ENCODE assay signal across 1 cellular context in the genomic region with DNA sequence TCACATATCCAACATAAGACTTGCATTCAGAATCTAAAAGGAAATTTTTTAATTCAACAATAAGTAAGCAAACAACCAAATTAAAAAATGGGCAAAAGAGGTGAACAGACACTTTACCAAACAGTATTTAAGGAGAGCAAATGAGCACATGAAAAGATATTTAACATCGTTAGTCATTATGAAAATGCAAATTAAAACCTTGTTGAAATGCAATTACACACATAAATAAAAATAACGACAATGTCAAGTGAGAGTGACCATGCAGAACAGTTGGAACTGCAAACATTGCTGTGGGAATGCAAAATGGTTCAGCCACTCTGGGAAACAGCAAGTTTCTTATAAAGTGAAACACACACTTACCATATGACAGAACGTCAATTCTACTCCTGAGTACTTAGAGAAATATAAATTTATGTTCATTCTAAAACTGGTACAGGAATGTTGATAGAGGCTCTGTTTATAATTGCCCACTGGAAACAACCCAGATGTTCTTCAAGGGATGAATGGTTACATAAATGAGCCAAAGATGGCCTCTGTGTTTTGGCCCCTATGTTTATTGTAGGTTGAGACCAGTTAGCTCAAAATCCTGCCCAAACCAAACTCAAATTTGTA.
TF ChIP-seq lines count a peak whose summit lies in the region.

No MANE protein-coding gene starts in this region.

TF ChIP-seq in K562, 482 proteins besides CTCF, POLR2A, EP300 and RAD21 (continued from another document and continues in another):
- TF ChIP-seq, protein P1, sequence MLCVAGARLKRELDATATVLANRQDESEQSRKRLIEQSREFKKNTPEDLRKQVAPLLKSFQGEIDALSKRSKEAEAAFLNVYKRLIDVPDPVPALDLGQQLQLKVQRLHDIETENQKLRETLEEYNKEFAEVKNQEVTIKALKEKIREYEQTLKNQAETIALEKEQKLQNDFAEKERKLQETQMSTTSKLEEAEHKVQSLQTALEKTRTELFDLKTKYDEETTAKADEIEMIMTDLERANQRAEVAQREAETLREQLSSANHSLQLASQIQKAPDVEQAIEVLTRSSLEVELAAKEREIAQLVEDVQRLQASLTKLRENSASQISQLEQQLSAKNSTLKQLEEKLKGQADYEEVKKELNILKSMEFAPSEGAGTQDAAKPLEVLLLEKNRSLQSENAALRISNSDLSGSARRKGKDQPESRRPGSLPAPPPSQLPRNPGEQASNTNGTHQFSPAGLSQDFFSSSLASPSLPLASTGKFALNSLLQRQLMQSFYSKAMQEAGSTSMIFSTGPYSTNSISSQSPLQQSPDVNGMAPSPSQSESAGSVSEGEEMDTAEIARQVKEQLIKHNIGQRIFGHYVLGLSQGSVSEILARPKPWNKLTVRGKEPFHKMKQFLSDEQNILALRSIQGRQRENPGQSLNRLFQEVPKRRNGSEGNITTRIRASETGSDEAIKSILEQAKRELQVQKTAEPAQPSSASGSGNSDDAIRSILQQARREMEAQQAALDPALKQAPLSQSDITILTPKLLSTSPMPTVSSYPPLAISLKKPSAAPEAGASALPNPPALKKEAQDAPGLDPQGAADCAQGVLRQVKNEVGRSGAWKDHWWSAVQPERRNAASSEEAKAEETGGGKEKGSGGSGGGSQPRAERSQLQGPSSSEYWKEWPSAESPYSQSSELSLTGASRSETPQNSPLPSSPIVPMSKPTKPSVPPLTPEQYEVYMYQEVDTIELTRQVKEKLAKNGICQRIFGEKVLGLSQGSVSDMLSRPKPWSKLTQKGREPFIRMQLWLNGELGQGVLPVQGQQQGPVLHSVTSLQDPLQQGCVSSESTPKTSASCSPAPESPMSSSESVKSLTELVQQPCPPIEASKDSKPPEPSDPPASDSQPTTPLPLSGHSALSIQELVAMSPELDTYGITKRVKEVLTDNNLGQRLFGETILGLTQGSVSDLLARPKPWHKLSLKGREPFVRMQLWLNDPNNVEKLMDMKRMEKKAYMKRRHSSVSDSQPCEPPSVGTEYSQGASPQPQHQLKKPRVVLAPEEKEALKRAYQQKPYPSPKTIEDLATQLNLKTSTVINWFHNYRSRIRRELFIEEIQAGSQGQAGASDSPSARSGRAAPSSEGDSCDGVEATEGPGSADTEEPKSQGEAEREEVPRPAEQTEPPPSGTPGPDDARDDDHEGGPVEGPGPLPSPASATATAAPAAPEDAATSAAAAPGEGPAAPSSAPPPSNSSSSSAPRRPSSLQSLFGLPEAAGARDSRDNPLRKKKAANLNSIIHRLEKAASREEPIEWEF (CRISPR knock-in tag; IDR thresholded peaks at IDR 0.05) = 0 out of 2 replicates have a peak, but pooled peaks have one; percentile 13
- TF ChIP-seq, protein P2, sequence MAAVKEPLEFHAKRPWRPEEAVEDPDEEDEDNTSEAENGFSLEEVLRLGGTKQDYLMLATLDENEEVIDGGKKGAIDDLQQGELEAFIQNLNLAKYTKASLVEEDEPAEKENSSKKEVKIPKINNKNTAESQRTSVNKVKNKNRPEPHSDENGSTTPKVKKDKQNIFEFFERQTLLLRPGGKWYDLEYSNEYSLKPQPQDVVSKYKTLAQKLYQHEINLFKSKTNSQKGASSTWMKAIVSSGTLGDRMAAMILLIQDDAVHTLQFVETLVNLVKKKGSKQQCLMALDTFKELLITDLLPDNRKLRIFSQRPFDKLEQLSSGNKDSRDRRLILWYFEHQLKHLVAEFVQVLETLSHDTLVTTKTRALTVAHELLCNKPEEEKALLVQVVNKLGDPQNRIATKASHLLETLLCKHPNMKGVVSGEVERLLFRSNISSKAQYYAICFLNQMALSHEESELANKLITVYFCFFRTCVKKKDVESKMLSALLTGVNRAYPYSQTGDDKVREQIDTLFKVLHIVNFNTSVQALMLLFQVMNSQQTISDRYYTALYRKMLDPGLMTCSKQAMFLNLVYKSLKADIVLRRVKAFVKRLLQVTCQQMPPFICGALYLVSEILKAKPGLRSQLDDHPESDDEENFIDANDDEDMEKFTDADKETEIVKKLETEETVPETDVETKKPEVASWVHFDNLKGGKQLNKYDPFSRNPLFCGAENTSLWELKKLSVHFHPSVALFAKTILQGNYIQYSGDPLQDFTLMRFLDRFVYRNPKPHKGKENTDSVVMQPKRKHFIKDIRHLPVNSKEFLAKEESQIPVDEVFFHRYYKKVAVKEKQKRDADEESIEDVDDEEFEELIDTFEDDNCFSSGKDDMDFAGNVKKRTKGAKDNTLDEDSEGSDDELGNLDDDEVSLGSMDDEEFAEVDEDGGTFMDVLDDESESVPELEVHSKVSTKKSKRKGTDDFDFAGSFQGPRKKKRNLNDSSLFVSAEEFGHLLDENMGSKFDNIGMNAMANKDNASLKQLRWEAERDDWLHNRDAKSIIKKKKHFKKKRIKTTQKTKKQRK (IDR thresholded peaks at IDR 0.05; ENCODE audit: borderline replicate concordance, low read depth, low read length) = no peak
- no peak for TF ChIP-seq ETV5 (CRISPR knock-in tag; IDR thresholded peaks at IDR 0.05; ENCODE audit: low read depth)
- TF ChIP-seq ZNF146 (CRISPR knock-in tag; IDR thresholded peaks at IDR 0.05; ENCODE audit: unreplicated experiment) = no peak
- no peak; the same call in 1 of the 2 replicates for TF ChIP-seq ZNF561 (CRISPR knock-in tag; conservative IDR thresholded peaks at IDR 0.05)
- no peak for TF ChIP-seq TAF15 (IDR thresholded peaks at IDR 0.05; ENCODE audit: low read depth, low read length)
- no peak for TF ChIP-seq ZNF197 (CRISPR knock-in tag; IDR thresholded peaks at IDR 0.05; ENCODE audit: low read depth)
- TF ChIP-seq HDAC1 (IDR thresholded peaks at IDR 0.05) = no peak
- TF ChIP-seq DMBX1 (CRISPR knock-in tag; IDR thresholded peaks at IDR 0.05; ENCODE audit: borderline replicate concordance) = 0 out of 2 replicates have a peak, but pooled peaks have one; percentile 29
- peak; percentile 38; the same call in 1 of the 2 replicates for TF ChIP-seq NFE2 (IDR thresholded peaks at IDR 0.05; ENCODE audit: low read depth)
- TF ChIP-seq, protein P3, sequence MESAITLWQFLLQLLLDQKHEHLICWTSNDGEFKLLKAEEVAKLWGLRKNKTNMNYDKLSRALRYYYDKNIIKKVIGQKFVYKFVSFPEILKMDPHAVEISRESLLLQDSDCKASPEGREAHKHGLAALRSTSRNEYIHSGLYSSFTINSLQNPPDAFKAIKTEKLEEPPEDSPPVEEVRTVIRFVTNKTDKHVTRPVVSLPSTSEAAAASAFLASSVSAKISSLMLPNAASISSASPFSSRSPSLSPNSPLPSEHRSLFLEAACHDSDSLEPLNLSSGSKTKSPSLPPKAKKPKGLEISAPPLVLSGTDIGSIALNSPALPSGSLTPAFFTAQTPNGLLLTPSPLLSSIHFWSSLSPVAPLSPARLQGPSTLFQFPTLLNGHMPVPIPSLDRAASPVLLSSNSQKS (CRISPR knock-in tag; IDR thresholded peaks at IDR 0.05) = 0 out of 2 replicates have a peak, but pooled peaks have one; percentile 64
- TF ChIP-seq, protein P4, sequence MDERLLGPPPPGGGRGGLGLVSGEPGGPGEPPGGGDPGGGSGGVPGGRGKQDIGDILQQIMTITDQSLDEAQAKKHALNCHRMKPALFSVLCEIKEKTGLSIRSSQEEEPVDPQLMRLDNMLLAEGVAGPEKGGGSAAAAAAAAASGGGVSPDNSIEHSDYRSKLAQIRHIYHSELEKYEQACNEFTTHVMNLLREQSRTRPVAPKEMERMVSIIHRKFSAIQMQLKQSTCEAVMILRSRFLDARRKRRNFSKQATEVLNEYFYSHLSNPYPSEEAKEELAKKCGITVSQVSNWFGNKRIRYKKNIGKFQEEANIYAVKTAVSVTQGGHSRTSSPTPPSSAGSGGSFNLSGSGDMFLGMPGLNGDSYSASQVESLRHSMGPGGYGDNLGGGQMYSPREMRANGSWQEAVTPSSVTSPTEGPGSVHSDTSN (CRISPR knock-in tag; IDR thresholded peaks at IDR 0.05; ENCODE audit: low read depth) = no peak
- TF ChIP-seq, protein P4 (tag; conservative IDR thresholded peaks at IDR 0.05; ENCODE audit: low read depth) = peak; percentile 72
- TF ChIP-seq SUPT5H (IDR thresholded peaks at IDR 0.05) = no peak; the same call in 1 of the 2 replicates
- TF ChIP-seq, protein P5, sequence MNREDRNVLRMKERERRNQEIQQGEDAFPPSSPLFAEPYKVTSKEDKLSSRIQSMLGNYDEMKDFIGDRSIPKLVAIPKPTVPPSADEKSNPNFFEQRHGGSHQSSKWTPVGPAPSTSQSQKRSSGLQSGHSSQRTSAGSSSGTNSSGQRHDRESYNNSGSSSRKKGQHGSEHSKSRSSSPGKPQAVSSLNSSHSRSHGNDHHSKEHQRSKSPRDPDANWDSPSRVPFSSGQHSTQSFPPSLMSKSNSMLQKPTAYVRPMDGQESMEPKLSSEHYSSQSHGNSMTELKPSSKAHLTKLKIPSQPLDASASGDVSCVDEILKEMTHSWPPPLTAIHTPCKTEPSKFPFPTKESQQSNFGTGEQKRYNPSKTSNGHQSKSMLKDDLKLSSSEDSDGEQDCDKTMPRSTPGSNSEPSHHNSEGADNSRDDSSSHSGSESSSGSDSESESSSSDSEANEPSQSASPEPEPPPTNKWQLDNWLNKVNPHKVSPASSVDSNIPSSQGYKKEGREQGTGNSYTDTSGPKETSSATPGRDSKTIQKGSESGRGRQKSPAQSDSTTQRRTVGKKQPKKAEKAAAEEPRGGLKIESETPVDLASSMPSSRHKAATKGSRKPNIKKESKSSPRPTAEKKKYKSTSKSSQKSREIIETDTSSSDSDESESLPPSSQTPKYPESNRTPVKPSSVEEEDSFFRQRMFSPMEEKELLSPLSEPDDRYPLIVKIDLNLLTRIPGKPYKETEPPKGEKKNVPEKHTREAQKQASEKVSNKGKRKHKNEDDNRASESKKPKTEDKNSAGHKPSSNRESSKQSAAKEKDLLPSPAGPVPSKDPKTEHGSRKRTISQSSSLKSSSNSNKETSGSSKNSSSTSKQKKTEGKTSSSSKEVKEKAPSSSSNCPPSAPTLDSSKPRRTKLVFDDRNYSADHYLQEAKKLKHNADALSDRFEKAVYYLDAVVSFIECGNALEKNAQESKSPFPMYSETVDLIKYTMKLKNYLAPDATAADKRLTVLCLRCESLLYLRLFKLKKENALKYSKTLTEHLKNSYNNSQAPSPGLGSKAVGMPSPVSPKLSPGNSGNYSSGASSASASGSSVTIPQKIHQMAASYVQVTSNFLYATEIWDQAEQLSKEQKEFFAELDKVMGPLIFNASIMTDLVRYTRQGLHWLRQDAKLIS (CRISPR knock-in tag; IDR thresholded peaks at IDR 0.05) = no peak
- no peak for TF ChIP-seq PHB2 (IDR thresholded peaks at IDR 0.05; ENCODE audit: low read depth)
- TF ChIP-seq PTBP1 (IDR thresholded peaks at IDR 0.05; ENCODE audit: low read depth, low read length) = no peak
- no peak for TF ChIP-seq ZNF311 (CRISPR knock-in tag; IDR thresholded peaks at IDR 0.05)
- TF ChIP-seq ZNF431 (CRISPR knock-in tag; IDR thresholded peaks at IDR 0.05) = no peak
- TF ChIP-seq HNRNPLL (IDR thresholded peaks at IDR 0.05; ENCODE audit: low read depth, low read length, poor library complexity, severe bottlenecking) = no peak
- 0 out of 2 replicates have a peak, but pooled peaks have one; percentile 2 for TF ChIP-seq MAFK (IDR thresholded peaks at IDR 0.05; ENCODE audit: low read length)
- TF ChIP-seq, protein P6, sequence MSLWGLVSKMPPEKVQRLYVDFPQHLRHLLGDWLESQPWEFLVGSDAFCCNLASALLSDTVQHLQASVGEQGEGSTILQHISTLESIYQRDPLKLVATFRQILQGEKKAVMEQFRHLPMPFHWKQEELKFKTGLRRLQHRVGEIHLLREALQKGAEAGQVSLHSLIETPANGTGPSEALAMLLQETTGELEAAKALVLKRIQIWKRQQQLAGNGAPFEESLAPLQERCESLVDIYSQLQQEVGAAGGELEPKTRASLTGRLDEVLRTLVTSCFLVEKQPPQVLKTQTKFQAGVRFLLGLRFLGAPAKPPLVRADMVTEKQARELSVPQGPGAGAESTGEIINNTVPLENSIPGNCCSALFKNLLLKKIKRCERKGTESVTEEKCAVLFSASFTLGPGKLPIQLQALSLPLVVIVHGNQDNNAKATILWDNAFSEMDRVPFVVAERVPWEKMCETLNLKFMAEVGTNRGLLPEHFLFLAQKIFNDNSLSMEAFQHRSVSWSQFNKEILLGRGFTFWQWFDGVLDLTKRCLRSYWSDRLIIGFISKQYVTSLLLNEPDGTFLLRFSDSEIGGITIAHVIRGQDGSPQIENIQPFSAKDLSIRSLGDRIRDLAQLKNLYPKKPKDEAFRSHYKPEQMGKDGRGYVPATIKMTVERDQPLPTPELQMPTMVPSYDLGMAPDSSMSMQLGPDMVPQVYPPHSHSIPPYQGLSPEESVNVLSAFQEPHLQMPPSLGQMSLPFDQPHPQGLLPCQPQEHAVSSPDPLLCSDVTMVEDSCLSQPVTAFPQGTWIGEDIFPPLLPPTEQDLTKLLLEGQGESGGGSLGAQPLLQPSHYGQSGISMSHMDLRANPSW (CRISPR knock-in tag; IDR thresholded peaks at IDR 0.05) = no peak
- no peak; the same call in 1 of the 2 replicates for TF ChIP-seq BACH1 (tag; IDR thresholded peaks at IDR 0.05)
- TF ChIP-seq CHD1 (IDR thresholded peaks at IDR 0.05; ENCODE audit: low read length) = peak; percentile 72
- TF ChIP-seq ILF3 (IDR thresholded peaks at IDR 0.05; ENCODE audit: borderline replicate concordance) = no peak
- TF ChIP-seq YY1 (IDR thresholded peaks at IDR 0.05; ENCODE audit: borderline replicate concordance in 1 of 3, control insufficient read depth in 1 of 3, extremely low read depth in 1 of 3, insufficient read depth in 3 of 3, insufficient read length in 1 of 3, insufficient replicate concordance in 2 of 3, low read depth in 1 of 3, low read length in 2 of 3) = peak in 1 of 3 experiments; percentile 35
- 0 out of 2 replicates have a peak, but pooled peaks have one; percentile 43 for TF ChIP-seq ZNF436 (CRISPR knock-in tag; IDR thresholded peaks at IDR 0.05)
- no peak for TF ChIP-seq ZNF41 (CRISPR knock-in tag; conservative IDR thresholded peaks at IDR 0.05)
- TF ChIP-seq, protein P7, sequence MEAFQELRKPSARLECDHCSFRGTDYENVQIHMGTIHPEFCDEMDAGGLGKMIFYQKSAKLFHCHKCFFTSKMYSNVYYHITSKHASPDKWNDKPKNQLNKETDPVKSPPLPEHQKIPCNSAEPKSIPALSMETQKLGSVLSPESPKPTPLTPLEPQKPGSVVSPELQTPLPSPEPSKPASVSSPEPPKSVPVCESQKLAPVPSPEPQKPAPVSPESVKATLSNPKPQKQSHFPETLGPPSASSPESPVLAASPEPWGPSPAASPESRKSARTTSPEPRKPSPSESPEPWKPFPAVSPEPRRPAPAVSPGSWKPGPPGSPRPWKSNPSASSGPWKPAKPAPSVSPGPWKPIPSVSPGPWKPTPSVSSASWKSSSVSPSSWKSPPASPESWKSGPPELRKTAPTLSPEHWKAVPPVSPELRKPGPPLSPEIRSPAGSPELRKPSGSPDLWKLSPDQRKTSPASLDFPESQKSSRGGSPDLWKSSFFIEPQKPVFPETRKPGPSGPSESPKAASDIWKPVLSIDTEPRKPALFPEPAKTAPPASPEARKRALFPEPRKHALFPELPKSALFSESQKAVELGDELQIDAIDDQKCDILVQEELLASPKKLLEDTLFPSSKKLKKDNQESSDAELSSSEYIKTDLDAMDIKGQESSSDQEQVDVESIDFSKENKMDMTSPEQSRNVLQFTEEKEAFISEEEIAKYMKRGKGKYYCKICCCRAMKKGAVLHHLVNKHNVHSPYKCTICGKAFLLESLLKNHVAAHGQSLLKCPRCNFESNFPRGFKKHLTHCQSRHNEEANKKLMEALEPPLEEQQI (IDR thresholded peaks at IDR 0.05) = no peak
- TF ChIP-seq, protein P8, sequence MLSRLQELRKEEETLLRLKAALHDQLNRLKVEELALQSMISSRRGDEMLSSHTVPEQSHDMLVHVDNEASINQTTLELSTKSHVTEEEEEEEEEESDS (CRISPR knock-in tag; IDR thresholded peaks at IDR 0.05) = no peak
- TF ChIP-seq CREM (IDR thresholded peaks at IDR 0.05; ENCODE audit: low read depth) = no peak
- TF ChIP-seq ZNF695 (CRISPR knock-in tag; IDR thresholded peaks at IDR 0.05) = 0 out of 2 replicates have a peak, but pooled peaks have one; percentile 72
